In genomic region chr1:9410737-9411297, GRCh38 we compare ENCODE assay signal across 8 cellular contexts.
DNase-seq lines count a peak whose midpoint lies in the region; TF ChIP-seq lines count a peak whose summit lies in the region.

No MANE protein-coding gene starts in this region.

- H3K4me3 ChIP-seq in AG04449 (ENCODE audit: low read depth, low read length) (no peak overlapping the region), fibroblast of the aortic adventitia (ENCODE audit: low read depth, low read length) (no peak overlapping the region), H7 (ENCODE audit: insufficient read depth, low read depth, low read length) (no peak overlapping the region)

- in situ Hi-C loops in SK-MEL-5 (cut with HindIII; ENCODE audit: low pct_unique_long_range_greater_than_20kb, low sequenced_read_pairs), result no loop called here

- TF ChIP-seq CTCF in AG04449 (IDR thresholded peaks at IDR 0.05; ENCODE audit: insufficient read depth, low read length, missing control alignments) (no peak), fibroblast of the aortic adventitia (IDR thresholded peaks at IDR 0.05; ENCODE audit: insufficient read depth, low read length) (no peak)

- peak; percentile 69 for DNase-seq in AG04449 (ENCODE audit: low read depth, low spot score)
- DNase-seq in GM04504 (ENCODE audit: low read depth), result peak; percentile 51
- peak; percentile 58 for DNase-seq in SK-MEL-5 (ENCODE audit: low read depth, low spot score)
- DNase-seq in fibroblast of the aortic adventitia (ENCODE audit: low read depth), result peak; percentile 65
- DNase-seq in H7, result no peak
- DNase-seq in NCI-H1694 (lab: John Stamatoyannopoulos, UW), result no peak
- no peak for DNase-seq in substantia nigra (lab: John Stamatoyannopoulos, UW)
- no peak for DNase-seq in NCI-H2196 (lab: John Stamatoyannopoulos, UW; ENCODE audit: unreplicated experiment)

- no peak overlapping the region for H3K27ac ChIP-seq in substantia nigra (ENCODE audit: low read depth, low read length, poor library complexity, severe bottlenecking)

- CTCF ChIA-PET in AG04449 (lab: Yijun Ruan, JAX), result interaction anchor here (2.0 kb wide), 1 partner anchor 11 kb away, joined by 6 read pairs; no protein-coding TSS in a partner anchor

- POLR2A ChIA-PET in AG04449 (lab: Yijun Ruan, JAX), result interaction anchor here (0.8 to 1.0 kb wide), 2 partner anchors 12 to 63 kb away, joined by 3 read pairs; no protein-coding TSS in a partner anchor

- no peaks in the 10 kb centered on the region for H3K36me3 ChIP-seq in H7 (replicated peaks; ENCODE audit: control insufficient read depth, insufficient read depth, low read length)

- no peaks in the 10 kb centered on the region for H3K27me3 ChIP-seq in H7 (ENCODE audit: control insufficient read depth, insufficient read depth, low read length)

Comparison
In these comparisons a context has a peak if more than half of its experiments do, and no peak if none do; other contexts are left out.
1. DNase-seq: peak in AG04449 (single experiment), GM04504 (single experiment), SK-MEL-5 (single experiment) and fibroblast of the aortic adventitia (single experiment); none in H7 (single experiment), NCI-H1694 (single experiment), substantia nigra (0 of 49) and NCI-H2196 (single experiment).